14 cellular contexts compared by ENCODE assay signal in genomic region chr4:128228021-128228571, GRCh38. TPM values are rescaled to one million over a fixed set of nuclear protein-coding genes. Genes with fewer than 3 reads are reported as not detected.
A peak's percentile ranks its signal among the peaks of the same experiment; 100 is the strongest.
DNase-seq lines count a peak whose midpoint lies in the region; ATAC-seq and TF ChIP-seq lines count a peak whose summit lies in the region.
"Had no signal": no experiment of that assay in that cellular context is flagged by ENCODE, and none has a peak within 500 bp of the region (broad histone marks: within the 10 kb centered on the region; RNA-seq: fewer than 3 reads in every experiment).

No MANE protein-coding gene starts in this region.

- no peaks in the 10 kb centered on the region for H3K27me3 ChIP-seq in suprapubic skin
- H3K27me3 ChIP-seq in heart left ventricle: no peaks in the 10 kb centered on the region
- H3K27me3 ChIP-seq: thyroid gland had no signal

- intact Hi-C loops in heart left ventricle (cut with DNase I): no loop called here

- no peak for TF ChIP-seq POLR2A in suprapubic skin (IDR thresholded peaks at IDR 0.05)
- no peak for TF ChIP-seq POLR2A in heart left ventricle (IDR thresholded peaks at IDR 0.05)

- peaks cover 8% of the 10 kb centered on the region for H3K4me1 ChIP-seq in suprapubic skin
- H3K4me1 ChIP-seq in heart left ventricle: no peaks in the 10 kb centered on the region
- H3K4me1 ChIP-seq: thyroid gland had no signal

- TF ChIP-seq EP300 in suprapubic skin (IDR thresholded peaks at IDR 0.05): no peak

- H3K9me3 ChIP-seq in suprapubic skin (no peaks in the 10 kb centered on the region), heart left ventricle (peaks cover 0 to 3% (median 0%) of the 10 kb centered on the region in 12 donors)
- H3K9me3 ChIP-seq: thyroid gland had no signal

- H3K4me3 ChIP-seq in suprapubic skin (no peak overlapping the region), heart left ventricle (no peak overlapping the region)
- H3K4me3 ChIP-seq: A549, thyroid gland had no signal

- ATAC-seq in HG03045 (IDR thresholded peaks at IDR 0.05; ENCODE audit: unreplicated experiment) (no peak), heart left ventricle (no peak)
- ATAC-seq: A549; naive thymus-derived CD8-positive, alpha-beta T cell had no signal

- no peak for TF ChIP-seq CTCF in suprapubic skin (IDR thresholded peaks at IDR 0.05)
- no peak for TF ChIP-seq CTCF in heart left ventricle (IDR thresholded peaks at IDR 0.05)

- DNase-seq in NCI-H2107 treated with DMSO at 0.1 percent for 48 hours (lab: John Stamatoyannopoulos, UW; ENCODE audit: unreplicated experiment): peak; percentile 77
- no peak for DNase-seq in NCI-H2107 (lab: John Stamatoyannopoulos, UW)
- peak; percentile 4 for DNase-seq in OCI-M1 (lab: John Stamatoyannopoulos, UW)
- DNase-seq in iPS-NIHi11 (ENCODE audit: low spot score): peak; percentile 50
- DNase-seq in suprapubic skin (ENCODE audit: low spot score in 2 of 2): no peak
- no peak for DNase-seq in heart left ventricle
- DNase-seq in T-helper 2 cell: no peak
- DNase-seq: activated T-cell treated with anti-CD3 and anti-CD28 coated beads, Interleukin-2, amount 50 U/mL, for 48 hours; cortex of kidney; GF-D8; naive thymus-derived CD8-positive, alpha-beta T cell had no signal

- no peaks in the 10 kb centered on the region for H3K36me3 ChIP-seq in suprapubic skin
- H3K36me3 ChIP-seq in heart left ventricle: no peaks in the 10 kb centered on the region
- H3K36me3 ChIP-seq: thyroid gland had no signal

- H3K27ac ChIP-seq in suprapubic skin: peak overlapping the region; percentile 15
- no peak overlapping the region for H3K27ac ChIP-seq in heart left ventricle
- H3K27ac ChIP-seq: thyroid gland had no signal

- 39% methylated on average over 2 of the region's 2 CpGs for WGBS in suprapubic skin
- WGBS in heart left ventricle, 4 donors: 69 to 84% (median 78%) methylated on average over 2 of the region's 2 CpGs

RNA-seq across cellular contexts. Expression of gene PGRMC2, which starts 59.5 kb away (rescaled TPM):
- total RNA-seq in suprapubic skin (10 to 100 TPM; 47.6 to 68.3 (median 55.2) TPM), heart left ventricle (10 to 100 TPM; 23.8 to 84.1 (median 72.1) TPM)
- 10 to 100 TPM; 23.1 to 73.7 TPM for polyA plus RNA-seq in heart left ventricle

Comparison
In these comparisons a context has a peak if more than half of its experiments do, and no peak if none do; other contexts are left out.
1. DNase-seq: peak in NCI-H2107 treated with DMSO at 0.1 percent for 48 hours (single experiment), OCI-M1 (single experiment) and iPS-NIHi11 (single experiment); none in NCI-H2107 (single experiment), suprapubic skin (0 of 2), heart left ventricle (0 of 5) and T-helper 2 cell (0 of 5).